ENCODE assay signal across 8 cellular contexts in genomic region chr3:171459942-171460225, GRCh38. TPM values are rescaled to one million over a fixed set of nuclear protein-coding genes. Genes with fewer than 3 reads are reported as not detected.
DNase-seq lines count a peak whose midpoint lies in the region; ATAC-seq and TF ChIP-seq lines count a peak whose summit lies in the region.

No MANE protein-coding gene starts in this region.

- peaks cover 7% of the 10 kb centered on the region for H3K4me1 ChIP-seq in foreskin keratinocyte
- peaks cover 8% of the 10 kb centered on the region for H3K4me1 ChIP-seq in rectal smooth muscle tissue (ENCODE audit: control insufficient read depth, insufficient read depth, low read length)

- H3K27me3 Mint-ChIP-seq in activated T-cell treated with anti-CD3 and anti-CD28 coated beads, Interleukin-2, amount 50 U/mL, for 24 hours: no peaks in the 10 kb centered on the region
- no peaks in the 10 kb centered on the region for H3K27me3 Mint-ChIP-seq in T-helper 17 cell

- H3K9me3 Mint-ChIP-seq in activated T-cell treated with anti-CD3 and anti-CD28 coated beads, Interleukin-2, amount 50 U/mL, for 24 hours: no peaks in the 10 kb centered on the region

- H3K27ac Mint-ChIP-seq in activated T-cell treated with anti-CD3 and anti-CD28 coated beads, Interleukin-2, amount 50 U/mL, for 24 hours: peak overlapping the region; percentile 92
- peak overlapping the region; percentile 99 for H3K27ac Mint-ChIP-seq in T-helper 17 cell

- H3K36me3 Mint-ChIP-seq in activated T-cell treated with anti-CD3 and anti-CD28 coated beads, Interleukin-2, amount 50 U/mL, for 24 hours (ENCODE audit: low read depth): peaks cover 24% of the 10 kb centered on the region
- H3K36me3 Mint-ChIP-seq in T-helper 17 cell (ENCODE audit: low read depth): peaks cover 8% of the 10 kb centered on the region

- ATAC-seq in T-helper 17 cell (no peak), foreskin keratinocyte (peak; percentile 5)

- TF ChIP-seq CTCF in foreskin keratinocyte (conservative IDR thresholded peaks at IDR 0.05): no peak

- peak overlapping the region; percentile 93 for H3K4me3 ChIP-seq in rectal smooth muscle tissue (ENCODE audit: low read length)

- H3K27ac ChIP-seq in foreskin keratinocyte (no peak overlapping the region), rectal smooth muscle tissue (ENCODE audit: low read depth, low read length) (peak overlapping the region; percentile 82)

- peaks cover 53% of the 10 kb centered on the region for H3K4me1 Mint-ChIP-seq in activated T-cell treated with anti-CD3 and anti-CD28 coated beads, Interleukin-2, amount 50 U/mL, for 24 hours (ENCODE audit: low read depth)
- H3K4me1 Mint-ChIP-seq in T-helper 17 cell: peaks cover 52% of the 10 kb centered on the region

- peak overlapping the region; percentile 19 for H3K9ac ChIP-seq in rectal smooth muscle tissue (ENCODE audit: low read length)

- H3K36me3 ChIP-seq in rectal smooth muscle tissue (ENCODE audit: control insufficient read depth, insufficient read depth, low read length): no peaks in the 10 kb centered on the region

- no peaks in the 10 kb centered on the region for H3K27me3 ChIP-seq in foreskin keratinocyte
- H3K27me3 ChIP-seq in rectal smooth muscle tissue (ENCODE audit: control insufficient read depth, insufficient read depth, low read length): no peaks in the 10 kb centered on the region

- peak overlapping the region; percentile 88 for H3K4me3 Mint-ChIP-seq in activated T-cell treated with anti-CD3 and anti-CD28 coated beads, Interleukin-2, amount 50 U/mL, for 24 hours
- H3K4me3 Mint-ChIP-seq in T-helper 17 cell: peak overlapping the region; percentile 100

- no peaks in the 10 kb centered on the region for H3K9me3 ChIP-seq in T-helper 17 cell (ENCODE audit: control insufficient read depth, low read length, poor library complexity, severe bottlenecking)

- DNase-seq in activated T-cell treated with anti-CD3 and anti-CD28 coated beads, Interleukin-2, amount 50 U/mL, for 24 hours: no peak
- no peak for DNase-seq in activated T-cell treated with anti-CD3 and anti-CD28 coated beads, Interleukin-2, amount 50 U/mL, for 1 hour
- DNase-seq in T-helper 17 cell (no peak), foreskin keratinocyte (peak in 1 of 2 donors; percentile 11), SW 1271 (lab: John Stamatoyannopoulos, UW) (no peak), NCI-H446 (lab: John Stamatoyannopoulos, UW) (no peak), SK-N-DZ (ENCODE audit: low spot score) (no peak)

RNA-seq across cellular contexts. Expression of gene TNIK, which starts 0.3 kb away (rescaled TPM):
- total RNA-seq in T-helper 17 cell (10 to 100 TPM; 96.4 to 98.9 TPM), foreskin keratinocyte (9.4 and 12.3 TPM in 2 replicates)
- 3.2 and 3.7 TPM in 2 replicates for polyA plus RNA-seq in foreskin keratinocyte
- polyA plus RNA-seq in SK-N-DZ (2014; cell fraction: cytosol; rRNA removed): 6.5 and 6.7 TPM in 2 replicates
- 5.9 and 6.8 TPM in 2 replicates for polyA plus RNA-seq in SK-N-DZ (2014; cell fraction: nucleus; rRNA removed)
